ENCODE assay signal across 1 cellular context in the genomic region with DNA sequence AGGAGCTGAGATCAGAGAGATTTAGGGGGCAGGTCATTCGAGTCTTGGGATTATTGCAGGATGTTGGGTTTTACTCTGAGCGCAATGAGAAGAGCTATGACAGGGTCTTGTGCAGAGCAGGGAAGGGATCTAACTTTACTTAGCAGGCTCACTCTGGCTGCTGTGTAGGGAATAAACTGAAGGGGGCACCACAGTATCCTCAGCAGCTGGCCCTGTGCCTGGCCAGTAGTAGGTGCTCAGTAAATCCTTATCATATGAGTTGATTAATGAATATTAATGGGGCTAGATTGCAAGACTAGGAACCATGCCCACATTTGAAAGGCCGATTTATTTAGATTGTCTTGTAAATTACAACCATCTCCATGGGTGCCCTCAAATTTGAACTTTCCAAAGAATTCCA.
TF ChIP-seq lines count a peak whose summit lies in the region.

No MANE protein-coding gene starts in this region.

TF ChIP-seq in GM23338, 12 proteins besides CTCF, POLR2A, EP300 and RAD21 (continued from another document):
- TF ChIP-seq, protein P1, sequence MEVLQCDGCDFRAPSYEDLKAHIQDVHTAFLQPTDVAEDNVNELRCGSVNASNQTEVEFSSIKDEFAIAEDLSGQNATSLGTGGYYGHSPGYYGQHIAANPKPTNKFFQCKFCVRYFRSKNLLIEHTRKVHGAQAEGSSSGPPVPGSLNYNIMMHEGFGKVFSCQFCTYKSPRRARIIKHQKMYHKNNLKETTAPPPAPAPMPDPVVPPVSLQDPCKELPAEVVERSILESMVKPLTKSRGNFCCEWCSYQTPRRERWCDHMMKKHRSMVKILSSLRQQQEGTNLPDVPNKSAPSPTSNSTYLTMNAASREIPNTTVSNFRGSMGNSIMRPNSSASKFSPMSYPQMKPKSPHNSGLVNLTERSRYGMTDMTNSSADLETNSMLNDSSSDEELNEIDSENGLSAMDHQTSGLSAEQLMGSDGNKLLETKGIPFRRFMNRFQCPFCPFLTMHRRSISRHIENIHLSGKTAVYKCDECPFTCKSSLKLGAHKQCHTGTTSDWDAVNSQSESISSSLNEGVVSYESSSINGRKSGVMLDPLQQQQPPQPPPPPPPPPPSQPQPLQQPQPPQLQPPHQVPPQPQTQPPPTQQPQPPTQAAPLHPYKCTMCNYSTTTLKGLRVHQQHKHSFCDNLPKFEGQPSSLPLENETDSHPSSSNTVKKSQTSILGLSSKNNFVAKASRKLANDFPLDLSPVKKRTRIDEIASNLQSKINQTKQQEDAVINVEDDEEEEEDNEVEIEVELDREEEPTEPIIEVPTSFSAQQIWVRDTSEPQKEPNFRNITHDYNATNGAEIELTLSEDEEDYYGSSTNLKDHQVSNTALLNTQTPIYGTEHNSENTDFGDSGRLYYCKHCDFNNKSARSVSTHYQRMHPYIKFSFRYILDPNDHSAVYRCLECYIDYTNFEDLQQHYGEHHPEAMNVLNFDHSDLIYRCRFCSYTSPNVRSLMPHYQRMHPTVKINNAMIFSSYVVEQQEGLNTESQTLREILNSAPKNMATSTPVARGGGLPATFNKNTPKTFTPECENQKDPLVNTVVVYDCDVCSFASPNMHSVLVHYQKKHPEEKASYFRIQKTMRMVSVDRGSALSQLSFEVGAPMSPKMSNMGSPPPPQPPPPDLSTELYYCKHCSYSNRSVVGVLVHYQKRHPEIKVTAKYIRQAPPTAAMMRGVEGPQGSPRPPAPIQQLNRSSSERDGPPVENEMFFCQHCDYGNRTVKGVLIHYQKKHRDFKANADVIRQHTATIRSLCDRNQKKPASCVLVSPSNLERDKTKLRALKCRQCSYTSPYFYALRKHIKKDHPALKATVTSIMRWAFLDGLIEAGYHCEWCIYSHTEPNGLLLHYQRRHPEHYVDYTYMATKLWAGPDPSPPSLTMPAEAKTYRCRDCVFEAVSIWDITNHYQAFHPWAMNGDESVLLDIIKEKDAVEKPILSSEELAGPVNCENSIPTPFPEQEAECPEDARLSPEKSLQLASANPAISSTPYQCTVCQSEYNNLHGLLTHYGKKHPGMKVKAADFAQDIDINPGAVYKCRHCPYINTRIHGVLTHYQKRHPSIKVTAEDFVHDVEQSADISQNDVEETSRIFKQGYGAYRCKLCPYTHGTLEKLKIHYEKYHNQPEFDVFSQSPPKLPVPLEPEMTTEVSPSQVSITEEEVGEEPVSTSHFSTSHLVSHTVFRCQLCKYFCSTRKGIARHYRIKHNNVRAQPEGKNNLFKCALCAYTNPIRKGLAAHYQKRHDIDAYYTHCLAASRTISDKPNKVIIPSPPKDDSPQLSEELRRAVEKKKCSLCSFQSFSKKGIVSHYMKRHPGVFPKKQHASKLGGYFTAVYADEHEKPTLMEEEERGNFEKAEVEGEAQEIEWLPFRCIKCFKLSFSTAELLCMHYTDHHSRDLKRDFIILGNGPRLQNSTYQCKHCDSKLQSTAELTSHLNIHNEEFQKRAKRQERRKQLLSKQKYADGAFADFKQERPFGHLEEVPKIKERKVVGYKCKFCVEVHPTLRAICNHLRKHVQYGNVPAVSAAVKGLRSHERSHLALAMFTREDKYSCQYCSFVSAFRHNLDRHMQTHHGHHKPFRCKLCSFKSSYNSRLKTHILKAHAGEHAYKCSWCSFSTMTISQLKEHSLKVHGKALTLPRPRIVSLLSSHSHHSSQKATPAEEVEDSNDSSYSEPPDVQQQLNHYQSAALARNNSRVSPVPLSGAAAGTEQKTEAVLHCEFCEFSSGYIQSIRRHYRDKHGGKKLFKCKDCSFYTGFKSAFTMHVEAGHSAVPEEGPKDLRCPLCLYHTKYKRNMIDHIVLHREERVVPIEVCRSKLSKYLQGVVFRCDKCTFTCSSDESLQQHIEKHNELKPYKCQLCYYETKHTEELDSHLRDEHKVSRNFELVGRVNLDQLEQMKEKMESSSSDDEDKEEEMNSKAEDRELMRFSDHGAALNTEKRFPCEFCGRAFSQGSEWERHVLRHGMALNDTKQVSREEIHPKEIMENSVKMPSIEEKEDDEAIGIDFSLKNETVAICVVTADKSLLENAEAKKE (CRISPR knock-in tag; IDR thresholded peaks at IDR 0.05) = no peak
- TF ChIP-seq ZNF114 (CRISPR knock-in tag; IDR thresholded peaks at IDR 0.05) (no peak), POLR2AphosphoS5 (IDR thresholded peaks at IDR 0.05; ENCODE audit: low read depth) (no peak), ETS1 (IDR thresholded peaks at IDR 0.05) (no peak), ZNF331 (CRISPR knock-in tag; IDR thresholded peaks at IDR 0.05; ENCODE audit: low read depth) (no peak), EZH2 (IDR thresholded peaks at IDR 0.05; ENCODE audit: low read depth, unreplicated experiment) (no peak), CREB1 (CRISPR knock-in tag; IDR thresholded peaks at IDR 0.05; ENCODE audit: low read depth) (no peak), NANOG (IDR thresholded peaks at IDR 0.05; ENCODE audit: borderline replicate concordance) (no peak)
